ENCODE assay signal across 11 cellular contexts in the genomic region with DNA sequence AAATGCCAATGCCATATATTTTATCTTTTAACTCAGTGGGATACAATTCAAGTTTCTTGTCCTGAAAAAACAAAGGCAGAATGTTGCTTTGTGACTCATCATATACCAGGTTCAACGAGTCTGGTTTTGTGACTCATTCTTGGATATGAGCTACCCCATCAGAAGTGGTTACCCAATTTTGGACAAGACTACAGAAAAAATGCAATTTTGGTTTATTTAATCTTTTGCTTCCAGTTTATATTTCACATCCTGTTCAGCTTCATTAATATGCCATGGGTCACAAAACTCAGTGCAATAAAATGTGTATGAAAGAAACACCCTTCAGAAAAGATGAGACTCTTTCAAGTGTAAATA. TPM values are rescaled to one million over a fixed set of nuclear protein-coding genes. Genes with fewer than 3 reads are reported as not detected.
A peak's percentile ranks its signal among the peaks of the same experiment; 100 is the strongest.
DNase-seq lines count a peak whose midpoint lies in the region; FAIRE-seq and TF ChIP-seq lines count a peak whose summit lies in the region.
"Had no signal": no experiment of that assay in that cellular context is flagged by ENCODE, and none has a peak within 500 bp of the region (broad histone marks: within the 10 kb centered on the region; RNA-seq: fewer than 3 reads in every experiment).

No MANE protein-coding gene starts in this region.

- H3K4me3 ChIP-seq in ACC112 (ENCODE audit: low read depth, low read length), result no peak overlapping the region
- no peak overlapping the region for H3K4me3 ChIP-seq in HFF-Myc (replicated peaks; ENCODE audit: low read depth, low read length)
- no peak overlapping the region for H3K4me3 ChIP-seq in adipocyte (ENCODE audit: low read length)
- H3K4me3 ChIP-seq: thyroid gland had no signal

- H3K4me1 ChIP-seq in ACC112 (ENCODE audit: control insufficient read depth, insufficient read depth, low read length, unreplicated experiment), result peaks cover 75% of the 10 kb centered on the region
- H3K4me1 ChIP-seq in adipocyte (ENCODE audit: control insufficient read depth, insufficient read depth, low read length), result peaks cover 42% of the 10 kb centered on the region
- H3K4me1 ChIP-seq: thyroid gland had no signal

- H3K27ac ChIP-seq in ACC112 (ENCODE audit: low read depth, low read length), result peak overlapping the region; percentile 85
- H3K27ac ChIP-seq: thyroid gland had no signal

- H3K36me3 ChIP-seq in ACC112 (ENCODE audit: insufficient read depth, low read length), result peaks cover 75% of the 10 kb centered on the region
- H3K36me3 ChIP-seq in adipocyte (ENCODE audit: control insufficient read depth, insufficient read depth, low read length, severe bottlenecking), result peaks cover 92% of the 10 kb centered on the region
- H3K36me3 ChIP-seq: thyroid gland had no signal

- TF ChIP-seq POLR2A in GM12892 (IDR thresholded peaks at IDR 0.05; ENCODE audit: low read depth, low read length), result no peak

- FAIRE-seq in D721Med (lab: Jason Lieb, UNC), result no peak
- no peak for FAIRE-seq in GM12892 (lab: Jason Lieb, UNC)
- FAIRE-seq: GM19239 had no signal

- H3K9me3 ChIP-seq in adipocyte (ENCODE audit: control insufficient read depth, low read length), result no peaks in the 10 kb centered on the region
- H3K9me3 ChIP-seq: thyroid gland had no signal

- TF ChIP-seq CTCF in HFF-Myc (IDR thresholded peaks at IDR 0.05; ENCODE audit: low read depth, low read length, missing control alignments) (no peak), D721Med (IDR thresholded peaks at IDR 0.05; ENCODE audit: insufficient read depth, missing control alignments) (no peak)

- peak overlapping the region; percentile 64 for H3K9ac ChIP-seq in adipocyte (ENCODE audit: low read length)

- H3K27me3 ChIP-seq in ACC112 (ENCODE audit: insufficient read depth, low read length), result no peaks in the 10 kb centered on the region
- H3K27me3 ChIP-seq in adipocyte (replicated peaks; ENCODE audit: control insufficient read depth, insufficient read depth, low read length), result no peaks in the 10 kb centered on the region
- H3K27me3 ChIP-seq: thyroid gland had no signal

- peaks cover 48% of the 10 kb centered on the region for H3K79me2 ChIP-seq in ACC112 (ENCODE audit: control insufficient read depth, insufficient read depth, low read length, unreplicated experiment)

- no peak overlapping the region for H2AFZ ChIP-seq in ACC112 (ENCODE audit: low read length, unreplicated experiment)

- DNase-seq in HFF-Myc (ENCODE audit: extremely low read depth, low read depth) (peak; percentile 89), adipocyte (ENCODE audit: low read depth) (peak; percentile 95), hepatic stellate cell (ENCODE audit: low spot score) (peak; percentile 61), D721Med (ENCODE audit: insufficient read length, low spot score) (no peak), globus pallidus (ENCODE audit: low spot score) (no peak), NCI-H524 (lab: John Stamatoyannopoulos, UW) (no peak), GM12892 (ENCODE audit: insufficient read length) (no peak)
- DNase-seq: COR-L47, thyroid gland had no signal

RNA-seq across cellular contexts. Expression of gene FN1, which starts 25.0 kb away (rescaled TPM):
- polyA plus RNA-seq in GM12892 (2012; ENCODE audit: missing spikeins), result 2.2 TPM

Comparison
In these comparisons a context has a peak if more than half of its experiments do, and no peak if none do; other contexts are left out.
1. DNase-seq: peak in HFF-Myc (single experiment), adipocyte (single experiment) and hepatic stellate cell (single experiment); none in D721Med (single experiment), globus pallidus (single experiment), NCI-H524 (0 of 2) and GM12892 (single experiment).